ENCODE assay signal across 9 cellular contexts in the genomic region with DNA sequence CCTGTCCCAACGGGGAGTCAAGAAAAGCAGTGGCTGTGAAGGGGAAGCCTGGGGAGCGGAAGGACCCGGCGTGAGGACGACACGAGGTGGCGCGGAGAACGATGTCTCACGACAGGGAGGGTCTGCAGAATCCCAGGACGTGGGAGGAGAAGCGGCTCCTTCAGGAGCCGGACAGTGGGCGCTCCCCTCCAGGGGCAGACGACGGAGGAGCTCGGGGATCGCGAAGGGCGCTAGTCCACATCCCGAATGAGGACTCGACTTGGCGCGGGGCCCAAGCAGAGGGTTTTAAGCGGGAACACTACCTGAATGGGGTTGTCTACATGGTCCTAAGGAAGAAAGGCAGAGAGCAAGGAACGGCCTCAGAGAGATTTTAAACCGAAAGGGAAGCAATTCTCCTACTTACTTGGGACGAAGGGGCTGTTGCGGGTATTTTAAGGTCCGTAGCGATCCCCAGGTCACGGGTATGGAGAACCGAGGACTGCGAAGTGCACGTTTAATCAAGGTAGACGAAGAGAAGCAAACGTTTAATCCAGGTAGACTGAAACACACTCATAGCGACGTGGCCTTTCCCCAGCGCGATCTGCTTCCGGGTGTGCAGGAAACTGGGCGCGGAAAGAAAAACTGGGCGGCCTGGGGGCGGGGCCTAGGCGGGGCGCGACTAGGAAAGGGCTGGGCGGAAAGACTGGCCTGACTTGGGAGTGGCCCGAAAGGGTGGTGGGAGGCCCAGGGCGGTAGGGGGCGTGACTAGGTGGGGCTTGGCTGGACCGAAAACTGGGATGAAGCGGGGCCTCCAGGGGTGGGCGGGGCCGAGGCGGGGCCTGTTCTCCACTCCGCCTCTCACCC. TPM values are rescaled to one million over a fixed set of nuclear protein-coding genes. Genes with fewer than 3 reads are reported as not detected.
DNase-seq lines count a peak whose midpoint lies in the region; ATAC-seq and TF ChIP-seq lines count a peak whose summit lies in the region.
"Had no signal": no experiment of that assay in that cellular context is flagged by ENCODE, and none has a peak within 500 bp of the region (broad histone marks: within the 10 kb centered on the region; RNA-seq: fewer than 3 reads in every experiment).

A gene (minus strand): TSS at position 594 of the 843 bp plus-strand sequence. CDS start 10,964 bp downstream, outside the sequence.

- DNase-seq in AG20443 (ENCODE audit: low spot score) (peak; percentile 99), HT-29 (ENCODE audit: low spot score) (peak; percentile 99), PC-3 (peak; percentile 92)
- peak; percentile 80 for DNase-seq in activated T-cell treated with anti-CD3 and anti-CD28 coated beads, Interleukin-2, amount 50 U/mL, for 4 hours
- peak; percentile 81 for DNase-seq in stimulated activated CD8-positive, alpha-beta memory T cell treated with anti-CD3 and anti-CD28 coated beads, Interleukin-4, amount 100 ng/mL, for 24 hours (ENCODE audit: low read depth)

- H3F3A ChIP-seq in PC-3 (ENCODE audit: low read length, unreplicated experiment), result no peaks in the 10 kb centered on the region

- peaks cover 39% of the 10 kb centered on the region for H3K36me3 Mint-ChIP-seq in activated T-cell treated with anti-CD3 and anti-CD28 coated beads, Interleukin-2, amount 50 U/mL, for 4 hours (ENCODE audit: insufficient read depth)

- peak within 1 kb of the TSS; percentile 95 for H3K4me3 Mint-ChIP-seq in activated T-cell treated with anti-CD3 and anti-CD28 coated beads, Interleukin-2, amount 50 U/mL, for 4 hours

- no peaks in the 10 kb centered on the region for H4K20me1 ChIP-seq in PC-3 (ENCODE audit: low read length)

- H3K9ac ChIP-seq in PC-3 (ENCODE audit: low read length) (peak within 1 kb of the TSS; percentile 90), mucosa of stomach (ENCODE audit: low read length) (peak within 1 kb of the TSS; percentile 91)

- H3K27me3 Mint-ChIP-seq in activated T-cell treated with anti-CD3 and anti-CD28 coated beads, Interleukin-2, amount 50 U/mL, for 4 hours (ENCODE audit: low read depth), result no peaks in the 10 kb centered on the region

- peak within 1 kb of the TSS; percentile 94 for H2AFZ ChIP-seq in PC-3 (ENCODE audit: low read length)

- H3K4me1 ChIP-seq in PC-3 (ENCODE audit: insufficient read depth, low read length), result no peaks in the 10 kb centered on the region
- H3K4me1 ChIP-seq in mucosa of stomach (ENCODE audit: control insufficient read depth, insufficient read depth, low read length), result peaks cover 8% of the 10 kb centered on the region

- BruUV-seq in PC-3 (replicated peaks; lab: Mats Ljungman, UMichigan), result TSS peak; percentile 87

- peaks cover 39% of the 10 kb centered on the region for H3K79me2 ChIP-seq in PC-3 (ENCODE audit: low read length)

- H3K9me3 Mint-ChIP-seq in activated T-cell treated with anti-CD3 and anti-CD28 coated beads, Interleukin-2, amount 50 U/mL, for 4 hours, result peaks cover 49% of the 10 kb centered on the region

- peak within 1 kb of the TSS; percentile 94 for H3K4me2 ChIP-seq in PC-3 (ENCODE audit: low read length)

- POLR2A ChIA-PET in PC-3 (lab: Charles Lee; ENCODE audit: unreplicated experiment), result no interaction called here

- peaks cover 45% of the 10 kb centered on the region for H3K36me3 ChIP-seq in PC-3 (ENCODE audit: low read depth, low read length)
- H3K36me3 ChIP-seq in mucosa of stomach (ENCODE audit: control insufficient read depth, insufficient read depth, low read length), result no peaks in the 10 kb centered on the region

- TF ChIP-seq CTCF in PC-3 (conservative IDR thresholded peaks at IDR 0.05; ENCODE audit: low read depth, low read length), result 0 out of 2 replicates have a peak, but pooled peaks have one; percentile 10

- CTCF ChIA-PET in PC-3 (lab: Charles Lee), result no interaction called here

- H3K27me3 ChIP-seq in PC-3 (ENCODE audit: low read length) (no peaks in the 10 kb centered on the region), mucosa of stomach (ENCODE audit: control insufficient read depth, insufficient read depth, low read length) (no peaks in the 10 kb centered on the region)

- peak within 1 kb of the TSS; percentile 62 for H3K27ac ChIP-seq in PC-3 (ENCODE audit: low read length)

- H3K4me3 ChIP-seq in PC-3 (ENCODE audit: low read length) (peak within 1 kb of the TSS; percentile 98), mucosa of stomach (ENCODE audit: low read length) (peak within 1 kb of the TSS; percentile 78)

- ATAC-seq in GM19324 (IDR thresholded peaks at IDR 0.05; ENCODE audit: low FRiP score, unreplicated experiment) (peak; percentile 89), PC-3 (peak; percentile 96), esophagus mucosa (peak; percentile 100)
- peak; percentile 98 for ATAC-seq in activated T-cell treated with anti-CD3 and anti-CD28 coated beads, Interleukin-2, amount 50 U/mL, for 4 hours
- ATAC-seq: HCT116 had no signal

- H3K9me2 ChIP-seq in PC-3 (replicated peaks; ENCODE audit: low read length), result no peaks in the 10 kb centered on the region

- H3K4me1 Mint-ChIP-seq in activated T-cell treated with anti-CD3 and anti-CD28 coated beads, Interleukin-2, amount 50 U/mL, for 4 hours (ENCODE audit: low read depth), result peaks cover 37% of the 10 kb centered on the region

- H3K9me3 ChIP-seq in PC-3 (ENCODE audit: low read length) (peaks cover 58% of the 10 kb centered on the region), mucosa of stomach (ENCODE audit: control insufficient read depth, low read length) (no peaks in the 10 kb centered on the region)

- intact Hi-C loops in PC-3 (cut with micrococcal nuclease), result loop anchor here (2.0 kb wide), 1 partner anchor 141 kb away; no protein-coding TSS in a partner anchor

RNA-seq across cellular contexts. Expression of the gene that starts here (rescaled TPM):
- 6.7 and 8.7 TPM in 2 replicates for total RNA-seq in HT-29 (2014; rRNA removed; shearing (Covaris generic))
- total RNA-seq in PC-3 (2014; rRNA removed) (11.6 and 15.0 TPM in 2 replicates), esophagus mucosa (8.2 TPM)
- 1 to 10 TPM; 8.0 to 8.7 (median 8.4) TPM for total RNA-seq in activated T-cell treated with anti-CD3 and anti-CD28 coated beads, Interleukin-2, amount 50 U/mL, for 4 hours

Comparison
In these comparisons a context has a peak if more than half of its experiments do, and no peak if none do; other contexts are left out.
1. Peak in every context shown above with its lines: DNase-seq, ATAC-seq, H3K4me3 ChIP-seq and H3K27ac ChIP-seq.